In the genomic region with DNA sequence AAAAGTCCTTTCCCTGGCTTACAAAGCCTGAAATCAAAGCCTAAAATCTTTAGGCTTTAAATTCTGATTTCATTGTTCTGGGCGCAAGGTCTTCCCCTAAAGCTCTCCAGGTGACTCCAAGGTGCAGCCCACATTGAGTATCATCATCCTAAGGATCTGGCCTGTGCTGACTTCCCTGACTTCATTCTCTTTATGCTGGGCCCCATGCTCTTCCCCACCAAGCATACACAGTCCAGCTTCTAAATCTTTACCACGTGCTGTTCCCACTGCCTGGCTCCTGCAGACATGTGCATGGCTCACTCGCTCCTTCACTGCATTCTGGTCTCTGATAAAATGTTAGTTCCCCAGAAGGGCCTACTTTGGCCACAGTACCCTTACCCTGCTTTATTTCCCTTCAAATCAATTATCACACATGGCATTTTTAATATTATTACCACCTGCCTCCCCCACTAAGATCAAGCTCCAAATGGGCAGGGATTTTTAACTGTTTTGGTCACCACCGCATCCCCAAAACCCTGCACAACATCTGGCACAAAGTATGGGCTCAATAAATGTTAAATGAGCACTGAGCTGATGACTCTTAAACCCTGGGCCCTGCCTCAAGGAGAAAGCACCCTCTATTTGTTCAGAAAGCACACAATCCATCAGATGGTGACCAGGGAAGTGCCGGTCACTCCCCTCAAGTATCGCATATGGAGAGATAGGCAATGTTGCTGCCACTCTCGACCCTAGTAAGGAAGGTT, we compare ENCODE assay signal across 9 cellular contexts. TPM values are rescaled to one million over a fixed set of nuclear protein-coding genes. Genes with fewer than 3 reads are reported as not detected.
DNase-seq lines count a peak whose midpoint lies in the region; ATAC-seq and TF ChIP-seq lines count a peak whose summit lies in the region.
"Had no signal": no experiment of that assay in that cellular context is flagged by ENCODE, and none has a peak within 500 bp of the region (broad histone marks: within the 10 kb centered on the region; RNA-seq: fewer than 3 reads in every experiment).

No MANE protein-coding gene starts in this region.

- TF ChIP-seq CTCF in heart right ventricle (IDR thresholded peaks at IDR 0.05) (peak in 1 of 9 donors; percentile 1), SU-DHL-6 (IDR thresholded peaks at IDR 0.05; ENCODE audit: insufficient read depth, low read length, poor library complexity, severe bottlenecking) (no peak), fibroblast of villous mesenchyme (IDR thresholded peaks at IDR 0.05; ENCODE audit: insufficient read depth, low read depth, low read length) (no peak), type B pancreatic cell (conservative IDR thresholded peaks at IDR 0.05) (peak; percentile 8)

- peaks cover 8% of the 10 kb centered on the region; the same call in 1 of the 2 replicates for H3F3A ChIP-seq in SU-DHL-6 (ENCODE audit: insufficient read depth)

- H3K4me2 ChIP-seq in SU-DHL-6 (ENCODE audit: low read depth, low read length, poor library complexity, severe bottlenecking): peak overlapping the region; percentile 87

- H3K36me3 Mint-ChIP-seq in type B pancreatic cell: peaks cover 8% of the 10 kb centered on the region

- peak overlapping the region; percentile 59 for H3K4me3 Mint-ChIP-seq in type B pancreatic cell

- WGBS in heart right ventricle, 2 donors: 79 to 83% methylated on average over 7 of the region's 7 CpGs

- H3K79me2 ChIP-seq in SU-DHL-6 (ENCODE audit: insufficient read depth, low read length): peaks cover 79% of the 10 kb centered on the region

- H2AFZ ChIP-seq in SU-DHL-6 (ENCODE audit: low read depth, low read length, severe bottlenecking): no peak overlapping the region

- peaks cover 19% of the 10 kb centered on the region; the same call in 1 of the 2 replicates for H4K20me1 ChIP-seq in SU-DHL-6 (ENCODE audit: low read depth, low read length)

- H3K27me3 ChIP-seq in heart right ventricle (no peaks in the 10 kb centered on the region), SU-DHL-6 (ENCODE audit: low read length) (no peaks in the 10 kb centered on the region)

- H3K9me3 ChIP-seq in heart right ventricle (no peaks in the 10 kb centered on the region), SU-DHL-6 (ENCODE audit: insufficient read depth, low read length) (no peaks in the 10 kb centered on the region)

- peaks cover 0 to 25% (median 14%) of the 10 kb centered on the region in 9 donors for H3K36me3 ChIP-seq in heart right ventricle
- H3K36me3 ChIP-seq in SU-DHL-6 (ENCODE audit: low read length): no peaks in the 10 kb centered on the region

- H3K27me3 Mint-ChIP-seq in type B pancreatic cell: no peaks in the 10 kb centered on the region

- intact Hi-C loops in cardiac septum (cut with DNase I): loop anchor here (1.0 to 5.0 kb wide), 2 partner anchors 50 to 76 kb away; no protein-coding TSS in a partner anchor
- intact Hi-C loops in heart right ventricle (cut with DNase I): loop anchor here in 7 of 10 donors (2.0 to 10.0 kb wide), 5 partner anchors 48 to 298 kb away; partner anchors contain the start of gene EID2 (in 1 of the 7)

- H3K27ac ChIP-seq in heart right ventricle (peak overlapping the region in 4 of 10 donors; percentile 17 to 69 (median 46)), SU-DHL-6 (ENCODE audit: low read depth, low read length) (no peak overlapping the region)

- peaks cover 48% of the 10 kb centered on the region for H3K4me1 Mint-ChIP-seq in type B pancreatic cell (ENCODE audit: unreplicated experiment)

- DNase-seq in cardiac septum (ENCODE audit: low spot score) (peak; percentile 33), heart right ventricle (no peak), fibroblast of villous mesenchyme (ENCODE audit: low read depth) (no peak), type B pancreatic cell (ENCODE audit: extremely low spot score, unreplicated experiment) (no peak), CD1c-positive myeloid dendritic cell (ENCODE audit: extremely low spot score) (no peak)
- DNase-seq: NCI-H345 had no signal

- peak overlapping the region; percentile 72 for H3K27ac Mint-ChIP-seq in type B pancreatic cell

- H3K9me2 ChIP-seq in SU-DHL-6 (replicated peaks; ENCODE audit: insufficient read depth, low read length): no peaks in the 10 kb centered on the region

- ATAC-seq in heart right ventricle (no peak), GM21360 (IDR thresholded peaks at IDR 0.05; ENCODE audit: unreplicated experiment) (no peak), HG03342 (IDR thresholded peaks at IDR 0.05; ENCODE audit: unreplicated experiment) (no peak)

- H3K9me3 Mint-ChIP-seq in type B pancreatic cell: no peaks in the 10 kb centered on the region

- peak overlapping the region; percentile 87 for H3K9ac ChIP-seq in SU-DHL-6 (ENCODE audit: low read length)

- peaks cover 4 to 54% (median 46%) of the 10 kb centered on the region in 9 donors for H3K4me1 ChIP-seq in heart right ventricle

- H3K4me3 ChIP-seq in heart right ventricle: peak overlapping the region in 2 of 10 donors; percentile 32 to 51
- H3K4me3 ChIP-seq in SU-DHL-6 (ENCODE audit: insufficient read depth, low read length, poor library complexity, severe bottlenecking): no peak overlapping the region
- peak overlapping the region; percentile 65 for H3K4me3 ChIP-seq in fibroblast of villous mesenchyme (ENCODE audit: low read depth, low read length)

RNA-seq across cellular contexts. Expression of gene FBL, which starts 3.3 kb away (rescaled TPM):
- total RNA-seq in cardiac septum (64.8 TPM), heart right ventricle (10 to 100 TPM; 52.7 to 95.4 (median 67.4) TPM), fibroblast of villous mesenchyme (83.3 and 114 TPM in 2 replicates), type B pancreatic cell (ENCODE audit: low replicate concordance) (327 and 356 TPM in 2 replicates)
- 100 to 1,000 TPM; 102 to 192 TPM for polyA plus RNA-seq in heart right ventricle

RNA-seq across cellular contexts. Expression of gene DYRK1B, which starts 8.9 kb away (rescaled TPM):
- total RNA-seq in cardiac septum (31.2 TPM), heart right ventricle (10 to 100 TPM; 10.1 to 43.5 (median 37.6) TPM), fibroblast of villous mesenchyme (9.7 and 10.4 TPM in 2 replicates), type B pancreatic cell (ENCODE audit: low replicate concordance) (43.1 and 49.3 TPM in 2 replicates)
- polyA plus RNA-seq in heart right ventricle: 10 to 100 TPM in 1 of 2 donors, 1 to 10 TPM in 1; 7.3 to 17.3 TPM
